ENCODE assay signal across 22 cellular contexts in genomic region chrX:134672101-134672500, GRCh38. TPM values are rescaled to one million over a fixed set of nuclear protein-coding genes. Genes with fewer than 3 reads are reported as not detected.
DNase-seq lines count a peak whose midpoint lies in the region; ATAC-seq and TF ChIP-seq lines count a peak whose summit lies in the region.
"Had no signal": no experiment of that assay in that cellular context is flagged by ENCODE, and none has a peak within 500 bp of the region (broad histone marks: within the 10 kb centered on the region; RNA-seq: fewer than 3 reads in every experiment).

No MANE protein-coding gene starts in this region.

- TF ChIP-seq EP300 in SK-N-SH (IDR thresholded peaks at IDR 0.05; ENCODE audit: borderline replicate concordance in 1 of 2, low read depth in 1 of 2, low read length in 1 of 2) = no peak

- H2AFZ ChIP-seq in SK-N-SH (ENCODE audit: low read depth) = no peak overlapping the region
- H2AFZ ChIP-seq: GM23338 had no signal

- H3K4me1 Mint-ChIP-seq in endothelial cell (ENCODE audit: unreplicated experiment) = peaks cover 17% of the 10 kb centered on the region
- peaks cover 65% of the 10 kb centered on the region for H3K4me1 Mint-ChIP-seq in nephron

- H3K27ac ChIP-seq in SK-N-SH (ENCODE audit: low read depth in 2 of 2, low read length in 1 of 2) (peak overlapping the region; percentile 91 to 99; a peak in 3 of 4 replicates), RWPE2 (ENCODE audit: poor library complexity, severe bottlenecking) (peak overlapping the region; percentile 97)
- H3K27ac ChIP-seq: 22Rv1 had no signal

- POLR2A ChIA-PET in SK-N-SH (lab: Yijun Ruan, JAX) = no interaction called here

- no peak for TF ChIP-seq RAD21 in SK-N-SH (IDR thresholded peaks at IDR 0.05; ENCODE audit: low read length)

- H3K27me3 ChIP-seq in SK-N-SH (ENCODE audit: insufficient read depth) (no peaks in the 10 kb centered on the region), RWPE2 (ENCODE audit: insufficient read depth, poor library complexity, severe bottlenecking) (no peaks in the 10 kb centered on the region)
- H3K27me3 ChIP-seq: BE2C had no signal

- H3K4me1 ChIP-seq in SK-N-SH (ENCODE audit: control insufficient read depth in 1 of 2, insufficient read depth in 2 of 2, low read depth in 1 of 2, low read length in 1 of 2) = peaks cover 10 to 28% of the 10 kb centered on the region in 2 experiments; a peak in 3 of 4 replicates
- H3K4me1 ChIP-seq in RWPE2 (ENCODE audit: insufficient read depth, poor library complexity, severe bottlenecking) = peaks cover 38% of the 10 kb centered on the region
- H3K4me1 ChIP-seq: BE2C had no signal

- no peaks in the 10 kb centered on the region for H4K20me1 ChIP-seq in SK-N-SH (ENCODE audit: insufficient read depth)
- H4K20me1 ChIP-seq: BLaER1 treated with 17β-estradiol and CSF1 and Interleukin-3, amounts not matched to agents 10 nM and 100 nM had no signal

- H3K4me2 ChIP-seq in SK-N-SH = no peak overlapping the region
- H3K4me2 ChIP-seq: GM23338 had no signal

- DNase-seq in SK-N-SH (no peak), RWPE2 (ENCODE audit: low spot score) (no peak), endothelial cell (ENCODE audit: low spot score) (no peak), NCI-H2107 treated with DMSO at 0.1 percent for 48 hours (lab: John Stamatoyannopoulos, UW; ENCODE audit: unreplicated experiment) (no peak), germinal center (ENCODE audit: low spot score) (no peak)
- DNase-seq: ACHN; AML-193; BE2C; Calu3; CD4-positive, alpha-beta T cell; COR-L47; DMS153; DND-41; H9 had no signal

- TF ChIP-seq CTCF in SK-N-SH (IDR thresholded peaks at IDR 0.05) (no peak), RWPE2 (IDR thresholded peaks at IDR 0.05; ENCODE audit: poor library complexity, severe bottlenecking) (no peak), endothelial cell (IDR thresholded peaks at IDR 0.05; ENCODE audit: unreplicated experiment) (no peak), nephron (IDR thresholded peaks at IDR 0.05; ENCODE audit: unreplicated experiment in 3 of 3) (no peak)

- ATAC-seq in SK-N-SH treated with all-trans-retinoic acid at 6 μM for 48 hours (no peak), RWPE2 (ENCODE audit: low read depth) (no peak), HG03354 (IDR thresholded peaks at IDR 0.05; ENCODE audit: poor library complexity, severe bottlenecking, unreplicated experiment) (no peak)
- ATAC-seq: GM23338, HCT116 had no signal

- no peaks in the 10 kb centered on the region for H3K36me3 Mint-ChIP-seq in endothelial cell (ENCODE audit: low read depth, unreplicated experiment)
- no peaks in the 10 kb centered on the region for H3K36me3 Mint-ChIP-seq in nephron (ENCODE audit: low read depth)
- H3K36me3 Mint-ChIP-seq: CD14-positive monocyte had no signal

- no peak overlapping the region for H3K9ac ChIP-seq in SK-N-SH
- H3K9ac ChIP-seq: BLaER1 treated with 17β-estradiol and CSF1 and Interleukin-3, amounts not matched to agents 10 nM and 100 nM had no signal

- H3K4me3 Mint-ChIP-seq in endothelial cell (ENCODE audit: unreplicated experiment) (no peak overlapping the region), nephron (no peak overlapping the region)
- H3K4me3 Mint-ChIP-seq: CD14-positive monocyte; CD4-positive, alpha-beta T cell; GM23338; H9 had no signal

- H3F3A ChIP-seq in SK-N-SH (replicated peaks; ENCODE audit: insufficient read depth) = peaks cover 32% of the 10 kb centered on the region

- H3K9me3 Mint-ChIP-seq in endothelial cell (ENCODE audit: unreplicated experiment) = no peaks in the 10 kb centered on the region
- H3K9me3 Mint-ChIP-seq in nephron = peaks cover 5% of the 10 kb centered on the region
- H3K9me3 Mint-ChIP-seq: CD4-positive, alpha-beta T cell; GM23338 had no signal

- no peaks in the 10 kb centered on the region for H3K9me2 ChIP-seq in SK-N-SH

- H3K27me3 Mint-ChIP-seq in endothelial cell (ENCODE audit: unreplicated experiment) (no peaks in the 10 kb centered on the region), nephron (ENCODE audit: low read depth) (no peaks in the 10 kb centered on the region)
- H3K27me3 Mint-ChIP-seq: CD4-positive, alpha-beta T cell had no signal

- WGBS in SK-N-SH (ENCODE audit: low lambda C conversion rate) = 91% methylated on average over 4 of the region's 4 CpGs

- CTCF ChIA-PET in SK-N-SH (lab: Yijun Ruan, JAX) = no interaction called here

- H3K36me3 ChIP-seq in SK-N-SH (replicated peaks in 1 of 2; ENCODE audit: control insufficient read depth in 1 of 2, insufficient read depth in 2 of 2, low read length in 1 of 2) (no peaks in the 10 kb centered on the region), RWPE2 (ENCODE audit: low read depth) (no peaks in the 10 kb centered on the region)
- H3K36me3 ChIP-seq: BE2C; BLaER1 treated with 17β-estradiol and CSF1 and Interleukin-3, amounts not matched to agents 10 nM and 100 nM had no signal

- no peaks in the 10 kb centered on the region for H3K9me3 ChIP-seq in SK-N-SH
- H3K9me3 ChIP-seq in RWPE2 (ENCODE audit: severe bottlenecking) = no peaks in the 10 kb centered on the region
- H3K9me3 ChIP-seq: BE2C had no signal

- H3K79me2 ChIP-seq in SK-N-SH (ENCODE audit: insufficient read depth) = no peaks in the 10 kb centered on the region

- peak overlapping the region; percentile 45 for H3K27ac Mint-ChIP-seq in endothelial cell (ENCODE audit: unreplicated experiment)
- peak overlapping the region; percentile 70 to 80 (median 76) for H3K27ac Mint-ChIP-seq in nephron
- H3K27ac Mint-ChIP-seq: CD4-positive, alpha-beta T cell; GM23338; H9 had no signal

- no peak overlapping the region for H3K4me3 ChIP-seq in SK-N-SH (ENCODE audit: low read depth in 2 of 2, low read length in 1 of 2)
- H3K4me3 ChIP-seq in RWPE2 (ENCODE audit: severe bottlenecking) = no peak overlapping the region
- H3K4me3 ChIP-seq: BLaER1 treated with 17β-estradiol and CSF1 and Interleukin-3, amounts not matched to agents 10 nM and 100 nM; GM23338 had no signal

TF ChIP-seq in SK-N-SH, 30 proteins besides CTCF, POLR2A, EP300 and RAD21:
- TF ChIP-seq SIN3A (IDR thresholded peaks at IDR 0.05; ENCODE audit: borderline replicate concordance, low read depth, low read length) = no peak
- TF ChIP-seq NRF1 (IDR thresholded peaks at IDR 0.05; ENCODE audit: low read depth, low read length) = no peak
- no peak for TF ChIP-seq TAF1 (IDR thresholded peaks at IDR 0.05; ENCODE audit: borderline replicate concordance, low read depth, low read length)

TF ChIP-seq in SK-N-SH treated with all-trans-retinoic acid at 6 μM for 48 hours, 23 proteins besides CTCF, POLR2A, EP300 and RAD21:
- TF ChIP-seq GLIS3 (CRISPR knock-in tag; IDR thresholded peaks at IDR 0.05) (no peak), ZNF565 (CRISPR knock-in tag; conservative IDR thresholded peaks at IDR 0.05; ENCODE audit: low read depth) (no peak), BACH2 (CRISPR knock-in tag; IDR thresholded peaks at IDR 0.05; ENCODE audit: borderline replicate concordance) (no peak), ISL1 (CRISPR knock-in tag; IDR thresholded peaks at IDR 0.05) (no peak), TCF4 (CRISPR knock-in tag; IDR thresholded peaks at IDR 0.05; ENCODE audit: borderline replicate concordance) (no peak), CSDC2 (CRISPR knock-in tag; IDR thresholded peaks at IDR 0.05) (no peak), ARNTL (CRISPR knock-in tag; IDR thresholded peaks at IDR 0.05; ENCODE audit: borderline replicate concordance, low read depth) (no peak), POU6F1 (CRISPR knock-in tag; IDR thresholded peaks at IDR 0.05; ENCODE audit: borderline replicate concordance, low read depth) (no peak), PATZ1 (CRISPR knock-in tag; IDR thresholded peaks at IDR 0.05; ENCODE audit: borderline replicate concordance) (no peak), ZC3H10 (CRISPR knock-in tag; IDR thresholded peaks at IDR 0.05) (no peak)

RNA-seq across cellular contexts. Expression of gene PLAC1, which starts 13.8 kb away (rescaled TPM):
- polyA plus RNA-seq in SK-N-SH (2012; rRNA removed) = 50.9 and 72.3 TPM in 2 replicates
- polyA plus RNA-seq in SK-N-SH (2012; cell fraction: cytosol; rRNA removed) = 43.2 and 53.1 TPM in 2 replicates
- 19.3 and 28.0 TPM in 2 replicates for polyA plus RNA-seq in SK-N-SH (2012; cell fraction: nucleus; rRNA removed)
- total RNA-seq in endothelial cell (ENCODE audit: unreplicated experiment) = 0.72 TPM
- total RNA-seq: Calu3; CD4-positive, alpha-beta T cell had no signal
- polyA plus RNA-seq: CD14-positive monocyte had no signal
